8 cellular contexts compared by ENCODE assay signal in the genomic region with DNA sequence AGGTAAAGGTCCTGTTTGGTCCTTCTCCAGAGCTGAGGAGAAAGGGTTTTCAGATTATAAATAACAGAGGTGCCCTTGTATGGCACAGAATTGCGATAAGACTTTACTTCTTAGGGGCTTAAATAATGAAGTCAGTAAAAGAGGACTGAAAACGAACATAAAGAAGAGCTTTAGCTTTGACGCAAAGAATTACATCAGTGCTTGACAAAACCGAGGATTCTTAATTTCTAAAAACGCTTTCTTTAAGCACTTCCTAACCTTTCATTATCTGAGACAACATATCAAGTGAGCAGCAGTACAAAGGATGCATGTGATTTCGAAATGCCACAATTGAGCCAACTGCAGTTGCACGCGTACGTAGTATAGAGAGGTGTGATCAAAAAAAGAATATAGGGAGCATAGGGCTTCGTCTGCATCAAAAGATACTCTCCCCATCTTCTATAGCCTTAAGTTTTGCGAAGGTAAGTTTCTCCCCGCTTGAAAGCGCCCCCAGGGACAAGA. TPM values are rescaled to one million over a fixed set of nuclear protein-coding genes. Genes with fewer than 3 reads are reported as not detected.
A peak's percentile ranks its signal among the peaks of the same experiment; 100 is the strongest.
DNase-seq lines count a peak whose midpoint lies in the region; ATAC-seq, FAIRE-seq and TF ChIP-seq lines count a peak whose summit lies in the region.

No MANE protein-coding gene starts in this region.

- no peaks in the 10 kb centered on the region for H3K27me3 Mint-ChIP-seq in activated naive CD8-positive, alpha-beta T cell treated with anti-CD3 and anti-CD28 coated beads for 36 hours

- no peak for FAIRE-seq in D721Med (lab: Jason Lieb, UNC)

- H3K36me3 Mint-ChIP-seq in activated naive CD8-positive, alpha-beta T cell treated with anti-CD3 and anti-CD28 coated beads for 36 hours = peaks cover 16% of the 10 kb centered on the region

- intact Hi-C loops in heart right ventricle (cut with DNase I) = loop anchor here in 5 of 10 donors (5.0 to 10.0 kb wide), 5 partner anchors 63 to 219 kb away; a partner anchor contains a TSS
- intact Hi-C loops in left ventricle myocardium superior (cut with micrococcal nuclease) = no loop called here

- H3K4me3 Mint-ChIP-seq in activated naive CD8-positive, alpha-beta T cell treated with anti-CD3 and anti-CD28 coated beads for 36 hours = peak overlapping the region; percentile 83

- no peak for DNase-seq in heart right ventricle
- no peak for DNase-seq in left ventricle myocardium superior
- DNase-seq in activated naive CD8-positive, alpha-beta T cell treated with anti-CD3 and anti-CD28 coated beads for 36 hours = no peak
- no peak for DNase-seq in kidney epithelial cell (ENCODE audit: low read depth)
- DNase-seq in thoracic aorta (ENCODE audit: low spot score) = no peak
- no peak for DNase-seq in GM20000 (ENCODE audit: low spot score)
- no peak for DNase-seq in activated CD4-positive, CD25-positive, alpha-beta regulatory T cell treated with anti-CD3 and anti-CD28 coated beads, Interleukin-2, amount 50 U/mL, for 72 hours
- no peak for DNase-seq in D721Med (ENCODE audit: insufficient read length, low spot score)

- TF ChIP-seq CTCF in heart right ventricle (IDR thresholded peaks at IDR 0.05) = no peak
- TF ChIP-seq CTCF in kidney epithelial cell (IDR thresholded peaks at IDR 0.05; ENCODE audit: insufficient read depth, low read length, poor library complexity, severe bottlenecking) = peak; percentile 21
- no peak for TF ChIP-seq CTCF in thoracic aorta (IDR thresholded peaks at IDR 0.05)
- TF ChIP-seq CTCF in GM20000 (IDR thresholded peaks at IDR 0.05; ENCODE audit: extremely low read depth, missing control alignments) = no peak
- TF ChIP-seq CTCF in D721Med (IDR thresholded peaks at IDR 0.05; ENCODE audit: insufficient read depth, missing control alignments) = no peak

- peaks cover 25% of the 10 kb centered on the region for H3K4me1 Mint-ChIP-seq in activated naive CD8-positive, alpha-beta T cell treated with anti-CD3 and anti-CD28 coated beads for 36 hours

- H3K9me3 ChIP-seq in heart right ventricle (peaks cover 0 to 14% (median 0%) of the 10 kb centered on the region in 11 donors), thoracic aorta (no peaks in the 10 kb centered on the region)

- H3K27me3 ChIP-seq in heart right ventricle = no peaks in the 10 kb centered on the region
- no peaks in the 10 kb centered on the region for H3K27me3 ChIP-seq in kidney epithelial cell (ENCODE audit: control insufficient read depth, insufficient read depth, low read length)
- H3K27me3 ChIP-seq in thoracic aorta (replicated peaks; ENCODE audit: insufficient read depth) = no peaks in the 10 kb centered on the region

- peaks cover 0 to 3% (median 0%) of the 10 kb centered on the region in 9 donors for H3K36me3 ChIP-seq in heart right ventricle
- H3K36me3 ChIP-seq in kidney epithelial cell (ENCODE audit: control insufficient read depth, insufficient read depth, low read length) = no peaks in the 10 kb centered on the region
- no peaks in the 10 kb centered on the region for H3K36me3 ChIP-seq in thoracic aorta

- no peaks in the 10 kb centered on the region for H3K9me3 Mint-ChIP-seq in activated naive CD8-positive, alpha-beta T cell treated with anti-CD3 and anti-CD28 coated beads for 36 hours

- H3K4me1 ChIP-seq in heart right ventricle (peaks cover 0 to 33% (median 24%) of the 10 kb centered on the region in 9 donors), thoracic aorta (ENCODE audit: control insufficient read depth in 1 of 2, low read depth in 2 of 2) (peaks cover 15 to 26% of the 10 kb centered on the region in 2 donors)

- H3K27ac ChIP-seq in heart right ventricle = peak overlapping the region in 9 of 10 donors; percentile 30 to 100 (median 99)
- peak overlapping the region; percentile 97 to 98 for H3K27ac ChIP-seq in thoracic aorta

- ATAC-seq in heart right ventricle (no peak), left ventricle myocardium superior (no peak), thoracic aorta (ENCODE audit: insufficient number of reproducible peaks, low FRiP score, low read depth) (no peak)

- WGBS in heart right ventricle, 2 donors = 24 to 25% methylated on average over 13 of the region's 13 CpGs

- peak overlapping the region in 9 of 10 donors; percentile 77 to 97 (median 92) for H3K4me3 ChIP-seq in heart right ventricle
- H3K4me3 ChIP-seq in kidney epithelial cell (ENCODE audit: low read depth, low read length) = peak overlapping the region; percentile 99
- peak overlapping the region; percentile 95 for H3K4me3 ChIP-seq in thoracic aorta

- H3K27ac Mint-ChIP-seq in activated naive CD8-positive, alpha-beta T cell treated with anti-CD3 and anti-CD28 coated beads for 36 hours = peak overlapping the region; percentile 95

RNA-seq across cellular contexts. Expression of a gene that starts 0.8 kb away (rescaled TPM):
- 10 to 100 TPM; 30.0 to 69.9 (median 51.3) TPM for total RNA-seq in heart right ventricle
- polyA plus RNA-seq in heart right ventricle = 10 to 100 TPM in 1 of 2 donors, 1 to 10 TPM in 1; 2.6 to 13.6 TPM
- total RNA-seq in left ventricle myocardium superior = 39.1 TPM
- 10 to 100 TPM; 79.6 to 82.0 TPM for total RNA-seq in activated naive CD8-positive, alpha-beta T cell treated with anti-CD3 and anti-CD28 coated beads for 36 hours
- total RNA-seq in kidney epithelial cell = 44.2 and 48.4 TPM in 2 replicates
- total RNA-seq in thoracic aorta = 10 to 100 TPM; 23.0 to 29.6 TPM
